Comparison of ENCODE assay signal across 37 cellular contexts in the genomic region with DNA sequence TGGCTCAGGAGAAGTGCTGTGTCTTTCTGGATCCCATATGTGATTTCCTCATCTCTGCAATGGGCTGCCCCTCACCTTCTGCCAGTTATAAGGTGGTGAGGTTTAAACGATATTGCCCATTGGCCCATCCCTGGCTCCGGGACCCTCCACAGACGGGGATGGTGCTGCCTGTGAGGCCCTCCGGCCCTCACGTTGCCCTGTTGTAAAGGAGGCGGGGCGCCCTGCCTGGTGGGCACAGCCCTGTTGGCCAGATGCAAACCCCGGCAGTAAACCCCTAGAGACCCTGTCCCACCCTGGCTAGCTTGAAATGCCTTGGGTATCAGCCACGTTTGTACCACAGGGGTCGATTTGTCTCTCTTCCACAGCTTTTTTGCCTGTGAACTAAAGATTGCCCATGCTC.
"Had no signal": no experiment of that assay in that cellular context is flagged by ENCODE, and none has a peak within 500 bp of the region (broad histone marks: within the 10 kb centered on the region; RNA-seq: fewer than 3 reads in every experiment).

No MANE protein-coding gene starts in this region.

- DNase-seq: activated B cell treated with CpG ODN at 0.5 μM for 24 hours; activated CD4-positive, alpha-beta memory T cell treated with anti-CD3 and anti-CD28 coated beads for 36 hours; activated CD4-positive, alpha-beta T cell treated with anti-CD3 and anti-CD28 coated beads for 4 hours; activated CD4-positive, alpha-beta T cell treated with anti-CD3 and anti-CD28 coated beads, Interleukin-2, amount 10 ng/mL, durations not matched to agents 24 days and 14 days; activated CD4-positive, alpha-beta T cell treated with anti-CD3 and anti-CD28 coated beads, Interleukin-2, amount 50 U/mL, for 1 hour; activated CD4-positive, alpha-beta T cell treated with anti-CD3 and anti-CD28 coated beads, Interleukin-2, amount 50 U/mL, for 4 hours; activated CD4-positive, CD25-positive, alpha-beta regulatory T cell treated with anti-CD3 and anti-CD28 coated beads, Interleukin-2, amount 50 U/mL, for 72 hours; activated CD8-positive, alpha-beta memory T cell treated with anti-CD3 and anti-CD28 coated beads, Interleukin-2, amount 50 U/mL, for 4 hours; activated CD8-positive, alpha-beta T cell treated with anti-CD3 and anti-CD28 coated beads for 36 hours; activated effector memory CD4-positive, alpha-beta T cell treated with Interleukin-2 at 50 U/mL for 16 hours; activated gamma-delta T cell; activated naive CD4-positive, alpha-beta T cell treated with anti-CD3 and anti-CD28 coated beads, Interleukin-2, amount 10 ng/mL, durations not matched to agents 7 days and 5 days; activated naive CD4-positive, alpha-beta T cell treated with Interleukin-2 at 50 U/mL for 16 hours; activated naive CD8-positive, alpha-beta T cell treated with anti-CD3 and anti-CD28 coated beads, Interleukin-2, amount 10 ng/mL, durations not matched to agents 7 days and 5 days; activated naive CD8-positive, alpha-beta T cell treated with anti-CD3 and anti-CD28 coated beads, Interleukin-2, amount 50 U/mL, for 24 hours; activated T-cell treated with anti-CD3 and anti-CD28 coated beads for 4 hours; activated T-cell treated with anti-CD3 and anti-CD28 coated beads, Interleukin-2, amount 50 U/mL, for 1 hour; activated T-cell treated with anti-CD3 and anti-CD28 coated beads, Interleukin-2, amount 50 U/mL, for 4 hours; amygdala; anterior cingulate cortex; caudate nucleus; cerebellar nuclear complex; T-helper 1 cell; T-helper 2 cell; T-helper 9 cell had no signal

- H3K27ac Mint-ChIP-seq: activated B cell treated with CpG ODN at 0.5 μM for 24 hours; activated CD4-positive, alpha-beta memory T cell treated with anti-CD3 and anti-CD28 coated beads for 36 hours; activated CD4-positive, alpha-beta T cell treated with anti-CD3 and anti-CD28 coated beads, Interleukin-2, amount 10 ng/mL, durations not matched to agents 24 days and 14 days; activated CD8-positive, alpha-beta T cell treated with anti-CD3 and anti-CD28 coated beads for 36 hours; activated naive CD4-positive, alpha-beta T cell treated with anti-CD3 and anti-CD28 coated beads, Interleukin-2, amount 10 ng/mL, durations not matched to agents 7 days and 5 days; activated naive CD4-positive, alpha-beta T cell treated with anti-CD3 and anti-CD28 coated beads, Interleukin-2, amount 50 U/mL, for 24 hours; activated naive CD8-positive, alpha-beta T cell; activated naive CD8-positive, alpha-beta T cell treated with anti-CD3 and anti-CD28 coated beads, Interleukin-2, amount 10 ng/mL, durations not matched to agents 7 days and 5 days; activated naive CD8-positive, alpha-beta T cell treated with anti-CD3 and anti-CD28 coated beads, Interleukin-2, amount 50 U/mL, for 24 hours; activated T-helper 2 cell treated with anti-CD3 and anti-CD28 coated beads, Interferon-gamma antibody, Interleukin-2, Interleukin-4, amounts not matched to agents 10 μg/mL and 5 μg/mL and 100 μg/mL, durations not matched to agents 14 hours and 24 hours and 36 hours; T-helper 1 cell treated with Interleukin-12 subunit alpha and Interleukin-12 subunit beta and Interleukin-4 antibody, amounts not matched to agents 30 μg/mL and 1 μg/mL, for 36 hours; T-helper 2 cell treated with Interferon-gamma antibody and Interleukin-4, amounts not matched to agents 5 μg/mL and 100 μg/mL, for 36 hours had no signal

- H3K36me3 Mint-ChIP-seq: activated CD4-positive, alpha-beta memory T cell treated with anti-CD3 and anti-CD28 coated beads for 36 hours; activated naive CD4-positive, alpha-beta T cell treated with anti-CD3 and anti-CD28 coated beads, Interleukin-2, amount 10 ng/mL, durations not matched to agents 7 days and 5 days; activated naive CD4-positive, alpha-beta T cell treated with anti-CD3 and anti-CD28 coated beads, Interleukin-2, amount 50 U/mL, for 24 hours; activated naive CD8-positive, alpha-beta T cell; activated naive CD8-positive, alpha-beta T cell treated with anti-CD3 and anti-CD28 coated beads, Interleukin-2, amount 10 ng/mL, durations not matched to agents 7 days and 5 days; brain had no signal

- H3K4me1 Mint-ChIP-seq: activated B cell treated with CpG ODN at 0.5 μM for 24 hours; activated CD4-positive, alpha-beta T cell treated with anti-CD3 and anti-CD28 coated beads, Interleukin-2, amount 10 ng/mL, durations not matched to agents 24 days and 14 days; activated naive CD4-positive, alpha-beta T cell treated with anti-CD3 and anti-CD28 coated beads, Interleukin-2, amount 10 ng/mL, durations not matched to agents 7 days and 5 days; activated naive CD4-positive, alpha-beta T cell treated with anti-CD3 and anti-CD28 coated beads, Interleukin-2, amount 50 U/mL, for 24 hours; activated naive CD8-positive, alpha-beta T cell treated with anti-CD3 and anti-CD28 coated beads, Interleukin-2, amount 10 ng/mL, durations not matched to agents 7 days and 5 days; activated naive CD8-positive, alpha-beta T cell treated with anti-CD3 and anti-CD28 coated beads, Interleukin-2, amount 50 U/mL, for 24 hours; central memory CD8-positive, alpha-beta T cell had no signal

- H3K9me3 ChIP-seq: ascending aorta had no signal

- H3K36me3 ChIP-seq: ascending aorta, cardiac muscle cell had no signal

- FAIRE-seq: bronchial epithelial cell, TTC549 had no signal

- H3K9me3 Mint-ChIP-seq: activated B cell treated with CpG ODN at 0.5 μM for 24 hours; activated CD4-positive, alpha-beta memory T cell treated with anti-CD3 and anti-CD28 coated beads for 36 hours; activated CD4-positive, alpha-beta T cell treated with anti-CD3 and anti-CD28 coated beads, Interleukin-2, amount 10 ng/mL, durations not matched to agents 24 days and 14 days; activated CD8-positive, alpha-beta T cell treated with anti-CD3 and anti-CD28 coated beads for 36 hours; activated naive CD4-positive, alpha-beta T cell treated with anti-CD3 and anti-CD28 coated beads, Interleukin-2, amount 10 ng/mL, durations not matched to agents 7 days and 5 days; activated naive CD4-positive, alpha-beta T cell treated with anti-CD3 and anti-CD28 coated beads, Interleukin-2, amount 50 U/mL, for 24 hours; activated naive CD8-positive, alpha-beta T cell treated with anti-CD3 and anti-CD28 coated beads, Interleukin-2, amount 10 ng/mL, durations not matched to agents 7 days and 5 days; activated naive CD8-positive, alpha-beta T cell treated with anti-CD3 and anti-CD28 coated beads, Interleukin-2, amount 50 U/mL, for 24 hours; activated T-cell treated with anti-CD3 and anti-CD28 coated beads, Interleukin-2, amount 50 U/mL, for 4 hours; activated T-helper 2 cell treated with anti-CD3 and anti-CD28 coated beads, Interferon-gamma antibody, Interleukin-2, Interleukin-4, amounts not matched to agents 10 μg/mL and 5 μg/mL and 100 μg/mL, durations not matched to agents 14 hours and 24 hours and 36 hours; central memory CD8-positive, alpha-beta T cell; T-helper 1 cell treated with Interleukin-12 subunit alpha and Interleukin-12 subunit beta and Interleukin-4 antibody, amounts not matched to agents 30 μg/mL and 1 μg/mL, for 36 hours; T-helper 2 cell treated with Interferon-gamma antibody and Interleukin-4, amounts not matched to agents 5 μg/mL and 100 μg/mL, for 36 hours had no signal

- H3K4me1 ChIP-seq: ascending aorta had no signal

- H3K27ac ChIP-seq: ascending aorta, cardiac muscle cell, VCaP had no signal

- H3K27me3 ChIP-seq: ascending aorta had no signal

- H3K4me3 ChIP-seq: ascending aorta, cardiac muscle cell had no signal

- H3K4me3 Mint-ChIP-seq: activated B cell treated with CpG ODN at 0.5 μM for 24 hours; activated CD4-positive, alpha-beta memory T cell treated with anti-CD3 and anti-CD28 coated beads for 36 hours; activated CD4-positive, alpha-beta T cell treated with anti-CD3 and anti-CD28 coated beads, Interleukin-2, amount 10 ng/mL, durations not matched to agents 24 days and 14 days; activated CD8-positive, alpha-beta T cell treated with anti-CD3 and anti-CD28 coated beads for 36 hours; activated naive CD4-positive, alpha-beta T cell treated with anti-CD3 and anti-CD28 coated beads, Interleukin-2, amount 10 ng/mL, durations not matched to agents 7 days and 5 days; activated naive CD4-positive, alpha-beta T cell treated with anti-CD3 and anti-CD28 coated beads, Interleukin-2, amount 50 U/mL, for 24 hours; activated naive CD8-positive, alpha-beta T cell; activated naive CD8-positive, alpha-beta T cell treated with anti-CD3 and anti-CD28 coated beads, Interleukin-2, amount 10 ng/mL, durations not matched to agents 7 days and 5 days; activated naive CD8-positive, alpha-beta T cell treated with anti-CD3 and anti-CD28 coated beads, Interleukin-2, amount 50 U/mL, for 24 hours; activated T-cell treated with anti-CD3 and anti-CD28 coated beads, Interleukin-2, amount 50 U/mL, for 4 hours; brain; central memory CD8-positive, alpha-beta T cell; T-helper 1 cell treated with Interleukin-12 subunit alpha and Interleukin-12 subunit beta and Interleukin-4 antibody, amounts not matched to agents 30 μg/mL and 1 μg/mL, for 36 hours; T-helper 2 cell treated with Interferon-gamma antibody and Interleukin-4, amounts not matched to agents 5 μg/mL and 100 μg/mL, for 36 hours had no signal
